Comparison of ENCODE assay signal across 16 cellular contexts in genomic region chr15:65926899-65927298, GRCh38. TPM values are rescaled to one million over a fixed set of nuclear protein-coding genes. Genes with fewer than 3 reads are reported as not detected.
A peak's percentile ranks its signal among the peaks of the same experiment; 100 is the strongest.
DNase-seq lines count a peak whose midpoint lies in the region; ATAC-seq, FAIRE-seq and TF ChIP-seq lines count a peak whose summit lies in the region.
"Had no signal": no experiment of that assay in that cellular context is flagged by ENCODE, and none has a peak within 500 bp of the region (broad histone marks: within the 10 kb centered on the region; RNA-seq: fewer than 3 reads in every experiment).

No MANE protein-coding gene starts in this region.

- SMC1A ChIA-PET in GM12878 (lab: Charles Lee; ENCODE audit: uncharacterized antibody, unreplicated experiment) = interaction anchor here (0.8 to 8.0 kb wide), 2 partner anchors 10 to 94 kb away, joined by 3 to 65 read pairs; no protein-coding TSS in a partner anchor

- no peak overlapping the region for H2AFZ ChIP-seq in GM12878 (ENCODE audit: control insufficient read depth, low read depth, low read length)

- no peak overlapping the region for H3K9ac ChIP-seq in GM12878 (ENCODE audit: control insufficient read depth, insufficient read depth, low read length)

- H3K4me2 ChIP-seq in GM12878 (ENCODE audit: control insufficient read depth, insufficient read depth) = no peak overlapping the region

- RAD21 ChIA-PET in GM12878 (lab: Charles Lee; ENCODE audit: unreplicated experiment) = interaction anchor here (0.6 to 7.5 kb wide), 4 partner anchors 9 to 367 kb away, joined by 4 to 61 read pairs (median 4); no protein-coding TSS in a partner anchor

- no peak overlapping the region for H3K27ac ChIP-seq in GM12878 (ENCODE audit: control insufficient read depth, insufficient read depth)
- H3K27ac ChIP-seq: tibial artery had no signal

- in situ Hi-C loops in GM18951 (cut with MboI; ENCODE audit: low sequenced_read_pairs, unreplicated experiment) (no loop called here), GM12878 (cut with MboI) (no loop called here)

- TF ChIP-seq EP300 in GM12878 (IDR thresholded peaks at IDR 0.05; ENCODE audit: borderline replicate concordance in 1 of 2, control insufficient read depth in 1 of 2, low read depth in 2 of 2, low read length in 2 of 2) = peak in 1 of 2 experiments; percentile 9; a peak in 2 of 4 replicates

- DNase-seq in GM12878 (ENCODE audit: low read depth, low spot score) (no peak), HK-2 (ENCODE audit: unreplicated experiment) (no peak), NCI-H187 treated with DMSO at 0.1 percent for 48 hours (lab: John Stamatoyannopoulos, UW) (no peak)
- no peak for DNase-seq in activated naive CD4-positive, alpha-beta T cell treated with Interleukin-2 at 50 U/mL for 16 hours
- DNase-seq: activated naive CD8-positive, alpha-beta T cell treated with anti-CD3 and anti-CD28 coated beads for 36 hours; activated T-cell treated with anti-CD3 and anti-CD28 coated beads for 4 hours; foreskin melanocyte; HFFc6; left cardiac atrium; MG63; NCI-H187; NCI-H446 treated with DMSO at 0.1 percent for 48 hours; tibial artery had no signal

- H3K27me3 ChIP-seq in GM12878 (replicated peaks in 1 of 2; ENCODE audit: control insufficient read depth in 2 of 2, insufficient read depth in 2 of 2, low read length in 1 of 2) = no peaks in the 10 kb centered on the region
- H3K27me3 ChIP-seq: MG63, tibial artery had no signal

- no peak overlapping the region for H3K4me3 ChIP-seq in GM12878
- H3K4me3 ChIP-seq: MG63, tibial artery had no signal

- no peaks in the 10 kb centered on the region for H4K20me1 ChIP-seq in GM12878 (ENCODE audit: control insufficient read depth, insufficient read depth)

- no TSS peak for BruUV-seq in GM12878 (replicated peaks; lab: Mats Ljungman, UMichigan)

- WGBS in GM12878 (ENCODE audit: insufficient coverage, insufficient replicate concordance, low lambda C conversion rate, missing lambda C conversion rate) = 94% methylated on average over 1 of the region's 1 CpG

- H3K4me1 ChIP-seq in GM12878 (ENCODE audit: control insufficient read depth, insufficient read depth, low read length) = peaks cover 4% of the 10 kb centered on the region
- H3K4me1 ChIP-seq: tibial artery had no signal

- no peak for FAIRE-seq in GM12878 (lab: Jason Lieb, UNC)

- no peak for TF ChIP-seq CTCF in GM12878 (IDR thresholded peaks at IDR 0.05 in 2 of 3, conservative IDR thresholded peaks at IDR 0.05 in 1 of 3; ENCODE audit: control insufficient read depth in 2 of 3, extremely low read depth in 1 of 3, insufficient read depth in 1 of 3, low read depth in 3 of 3, low read length in 3 of 3)

- POLR2A ChIA-PET in GM12878 (lab: Charles Lee) = interaction anchor here (0.8 to 1.1 kb wide), 2 partner anchors 10 to 51 kb away, joined by 4 to 6 read pairs; no protein-coding TSS in a partner anchor

- TF ChIP-seq RAD21 in GM12878 (IDR thresholded peaks at IDR 0.05; ENCODE audit: insufficient read depth, low read depth, low read length) = no peak

- H3K36me3 ChIP-seq in GM12878 (ENCODE audit: control insufficient read depth in 2 of 2, insufficient read depth in 2 of 2, low read length in 1 of 2) = no peaks in the 10 kb centered on the region
- H3K36me3 ChIP-seq: MG63, tibial artery had no signal

- TF ChIP-seq POLR2A in GM18951 (IDR thresholded peaks at IDR 0.05; ENCODE audit: extremely low read depth, insufficient read depth, insufficient read length) (peak; percentile 31), GM12878 (IDR thresholded peaks at IDR 0.05; ENCODE audit: low read depth, low read length) (no peak)

- intact Hi-C loops in GM12878 (cut with micrococcal nuclease; ENCODE audit: unreplicated experiment) = no loop called here

- H3K79me2 ChIP-seq in GM12878 (ENCODE audit: control insufficient read depth, insufficient read depth, low read length) = no peaks in the 10 kb centered on the region

- ATAC-seq in GM21423 (IDR thresholded peaks at IDR 0.05; ENCODE audit: unreplicated experiment) (peak; percentile 69), HG03097 (IDR thresholded peaks at IDR 0.05; ENCODE audit: low FRiP score, unreplicated experiment) (peak; percentile 56), GM12878 (peak; percentile 79)
- ATAC-seq: left cardiac atrium had no signal

- H3K9me3 ChIP-seq in GM12878 (replicated peaks; ENCODE audit: control insufficient read depth, insufficient read depth, low read length) = no peaks in the 10 kb centered on the region
- H3K9me3 ChIP-seq: MG63, tibial artery had no signal

- CTCF ChIA-PET in GM12878 (lab: Yijun Ruan, JAX) = interaction anchor here (0.8 to 3.0 kb wide), 3 partner anchors 10 to 55 kb away, joined by 3 to 25 read pairs (median 4); no protein-coding TSS in a partner anchor

TF ChIP-seq in GM12878, 131 proteins besides CTCF, POLR2A, EP300 and RAD21 (continues in another document):
- TF ChIP-seq CBFB (IDR thresholded peaks at IDR 0.05; ENCODE audit: low read depth) (no peak), TARDBP (IDR thresholded peaks at IDR 0.05; ENCODE audit: borderline replicate concordance) (no peak), NKRF (conservative IDR thresholded peaks at IDR 0.05) (peak; percentile 38; the same call in 1 of the 2 replicates), TCF7 (IDR thresholded peaks at IDR 0.05; ENCODE audit: borderline replicate concordance) (no peak), DPF2 (IDR thresholded peaks at IDR 0.05) (peak; percentile 68), ZNF217 (IDR thresholded peaks at IDR 0.05) (peak; percentile 95), ATF3 (IDR thresholded peaks at IDR 0.05; ENCODE audit: borderline replicate concordance, extremely low read depth, low read depth, low read length) (no peak), MAX (IDR thresholded peaks at IDR 0.05; ENCODE audit: low read depth, low read length) (no peak), SRF (IDR thresholded peaks at IDR 0.05; ENCODE audit: low read depth in 2 of 2, low read length in 2 of 2) (no peak), MEF2B (IDR thresholded peaks at IDR 0.05; ENCODE audit: partially characterized antibody, poor library complexity, severe bottlenecking) (no peak), BCL11A (IDR thresholded peaks at IDR 0.05; ENCODE audit: low read depth, low read length) (peak; percentile 49), GATAD2B (conservative IDR thresholded peaks at IDR 0.05; ENCODE audit: low read depth) (no peak), ZZZ3 (IDR thresholded peaks at IDR 0.05; ENCODE audit: control insufficient read depth, insufficient read length, low read depth) (no peak)

RNA-seq across cellular contexts. Expression of gene RAB11A, which starts 57.6 kb away (rescaled TPM):
- total RNA-seq in GM12878 (2013; cell fraction: nucleolus; rRNA removed) = 70.8 and 70.9 TPM in 2 replicates
- total RNA-seq in GM12878 (2014; rRNA removed) (128 and 141 TPM in 2 replicates), GM12878 (2014; rRNA removed; fragmentation: Illumina TruSeq; extraction: Trizol) (148 and 152 TPM in 2 replicates), GM12878 (2021) (182 and 204 TPM in 2 replicates)
- polyA plus RNA-seq in GM12878 (2011; ENCODE audit: low read depth) = 108 TPM
- polyA plus RNA-seq in GM12878 (2011; rRNA removed) (387 and 412 TPM in 2 replicates), GM12878 (2014; fragmentation: Illumina TruSeq; extraction: Trizol) (274 and 338 TPM in 2 replicates), GM12878 (2014; fragmentation: Nextera tagmentation; extraction: Ambion mirVana) (100 to 1,000 TPM; 155 to 179 TPM), GM12878 (2014; rRNA removed) (218 and 266 TPM in 2 replicates), GM12878 (2016; fragmentation: Nextera tagmentation; extraction: Ambion mirVana) (100 to 1,000 TPM; 275 to 291 TPM)
- 245 and 314 TPM in 2 replicates for polyA plus RNA-seq in GM12878 (2011; cell fraction: cytosol; rRNA removed)
- 170 and 179 TPM in 2 replicates for polyA plus RNA-seq in GM12878 (2011; cell fraction: nucleus; rRNA removed)
- polyA plus RNA-seq in GM12878 (2012) = 175 and 233 TPM in 2 replicates
- 143 and 310 TPM in 2 replicates for polyA minus RNA-seq in GM12878 (2011; rRNA and poly(A)+ RNA removed)
- polyA minus RNA-seq in GM12878 (2011; cell fraction: cytosol; rRNA and poly(A)+ RNA removed) = 48.4 and 63.4 TPM in 2 replicates
- polyA minus RNA-seq in GM12878 (2011; cell fraction: nucleus; rRNA and poly(A)+ RNA removed) = 14.7 and 27.4 TPM in 2 replicates
